ENCODE assay signal across 9 cellular contexts in the genomic region with DNA sequence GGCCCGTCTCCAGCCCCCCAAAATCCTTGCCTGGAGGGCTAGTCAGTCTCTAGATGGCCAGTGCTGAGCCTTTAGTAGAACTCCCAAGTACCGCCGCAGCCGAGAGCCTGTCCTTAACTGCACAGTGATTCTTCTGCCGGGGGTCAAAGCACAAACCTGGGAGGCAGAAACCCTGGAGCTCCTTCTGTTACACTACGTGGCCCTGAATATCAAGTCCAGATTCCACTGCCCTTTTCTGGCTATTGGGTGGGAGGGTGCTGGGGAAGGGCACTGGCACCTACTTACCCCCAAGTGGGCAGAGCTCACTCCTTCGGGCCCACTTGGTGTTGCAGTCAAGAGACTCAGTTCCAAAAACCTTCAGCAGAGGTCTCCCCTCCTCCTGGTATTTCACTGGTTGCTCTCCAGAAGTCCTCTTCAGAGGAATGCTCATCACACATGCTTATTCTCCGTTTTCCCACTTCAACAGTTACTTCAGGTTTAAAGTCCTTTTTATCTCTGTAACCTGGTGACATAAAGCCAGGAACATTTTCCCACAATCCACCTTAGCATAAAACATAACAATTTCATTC. TPM values are rescaled to one million over a fixed set of nuclear protein-coding genes. Genes with fewer than 3 reads are reported as not detected.
DNase-seq lines count a peak whose midpoint lies in the region; ATAC-seq and TF ChIP-seq lines count a peak whose summit lies in the region.
"Had no signal": no experiment of that assay in that cellular context is flagged by ENCODE, and none has a peak within 500 bp of the region (broad histone marks: within the 10 kb centered on the region; RNA-seq: fewer than 3 reads in every experiment).

No MANE protein-coding gene starts in this region.

- H3K4me1 Mint-ChIP-seq in CD4-positive, CD25-positive, alpha-beta regulatory T cell = peaks cover 4 to 16% (median 7%) of the 10 kb centered on the region in 4 donors
- peaks cover 28 to 32% (median 31%) of the 10 kb centered on the region in 3 donors for H3K4me1 Mint-ChIP-seq in IgD-negative memory B cell
- peaks cover 29% of the 10 kb centered on the region for H3K4me1 Mint-ChIP-seq in dendritic cell treated with granulocyte-macrophage colony-stimulating factor and Interleukin-4, amounts not matched to agents 40 ng/mL and 50 ng/mL, for 4 days (ENCODE audit: low read depth)

- H3K9me3 ChIP-seq in CD4-positive, CD25-positive, alpha-beta regulatory T cell (ENCODE audit: control insufficient read depth in 2 of 2, low read length in 2 of 2) = no peaks in the 10 kb centered on the region
- H3K9me3 ChIP-seq in mesodermal cell (ENCODE audit: control insufficient read depth, low read length) = no peaks in the 10 kb centered on the region
- H3K9me3 ChIP-seq in ascending aorta = no peaks in the 10 kb centered on the region

- no peak for DNase-seq in CD4-positive, CD25-positive, alpha-beta regulatory T cell
- DNase-seq in ascending aorta (ENCODE audit: low spot score in 2 of 2) (no peak), HK-2 (ENCODE audit: unreplicated experiment) (no peak)
- DNase-seq: NCI-H2029 treated with DMSO at 0.1 percent for 48 hours had no signal

- no peak overlapping the region for H3K4me3 ChIP-seq in CD4-positive, CD25-positive, alpha-beta regulatory T cell (ENCODE audit: low read depth, low read length)
- no peak overlapping the region for H3K4me3 ChIP-seq in mesodermal cell (ENCODE audit: extremely low read depth, insufficient read depth, low read length, poor library complexity, severe bottlenecking)
- no peak overlapping the region for H3K4me3 ChIP-seq in ascending aorta

- peaks cover 58% of the 10 kb centered on the region for H3K36me3 ChIP-seq in CD4-positive, CD25-positive, alpha-beta regulatory T cell (ENCODE audit: control insufficient read depth, insufficient read depth, low read length)
- H3K36me3 ChIP-seq in mesodermal cell (ENCODE audit: control insufficient read depth, insufficient read depth, low read length) = peaks cover 71% of the 10 kb centered on the region
- H3K36me3 ChIP-seq in ascending aorta = peaks cover 44 to 47% of the 10 kb centered on the region in 2 donors

- peak overlapping the region in 2 of 3 donors; percentile 13 to 33 for H3K27ac Mint-ChIP-seq in CD4-positive, CD25-positive, alpha-beta regulatory T cell
- peak overlapping the region; percentile 13 to 59 (median 30) for H3K27ac Mint-ChIP-seq in IgD-negative memory B cell
- H3K27ac Mint-ChIP-seq in dendritic cell treated with granulocyte-macrophage colony-stimulating factor and Interleukin-4, amounts not matched to agents 40 ng/mL and 50 ng/mL, for 4 days = peak overlapping the region; percentile 24

- H3K27me3 Mint-ChIP-seq in CD4-positive, CD25-positive, alpha-beta regulatory T cell = no peaks in the 10 kb centered on the region
- H3K27me3 Mint-ChIP-seq in IgD-negative memory B cell = no peaks in the 10 kb centered on the region
- no peaks in the 10 kb centered on the region for H3K27me3 Mint-ChIP-seq in dendritic cell treated with granulocyte-macrophage colony-stimulating factor and Interleukin-4, amounts not matched to agents 40 ng/mL and 50 ng/mL, for 4 days

- no peaks in the 10 kb centered on the region for H3K27me3 ChIP-seq in CD4-positive, CD25-positive, alpha-beta regulatory T cell (ENCODE audit: control insufficient read depth, insufficient read depth, low read length)
- H3K27me3 ChIP-seq in ascending aorta = no peaks in the 10 kb centered on the region

- H3K27ac ChIP-seq in CD4-positive, CD25-positive, alpha-beta regulatory T cell (ENCODE audit: insufficient read depth, low read length, poor library complexity, severe bottlenecking) = no peak overlapping the region
- H3K27ac ChIP-seq in mesodermal cell (ENCODE audit: low read depth, low read length, severe bottlenecking) (peak overlapping the region; percentile 29), ascending aorta (no peak overlapping the region)

- H3K9me3 Mint-ChIP-seq in CD4-positive, CD25-positive, alpha-beta regulatory T cell = peaks cover 0 to 1% (median 0%) of the 10 kb centered on the region in 7 donors
- H3K9me3 Mint-ChIP-seq in IgD-negative memory B cell = no peaks in the 10 kb centered on the region
- H3K9me3 Mint-ChIP-seq in dendritic cell treated with granulocyte-macrophage colony-stimulating factor and Interleukin-4, amounts not matched to agents 40 ng/mL and 50 ng/mL, for 4 days = no peaks in the 10 kb centered on the region

- no peak overlapping the region for H3K4me3 Mint-ChIP-seq in CD4-positive, CD25-positive, alpha-beta regulatory T cell
- H3K4me3 Mint-ChIP-seq in IgD-negative memory B cell = no peak overlapping the region
- H3K4me3 Mint-ChIP-seq in dendritic cell treated with granulocyte-macrophage colony-stimulating factor and Interleukin-4, amounts not matched to agents 40 ng/mL and 50 ng/mL, for 4 days = no peak overlapping the region

- H3K4me1 ChIP-seq in CD4-positive, CD25-positive, alpha-beta regulatory T cell (ENCODE audit: control insufficient read depth, insufficient read depth, low read length, poor library complexity, severe bottlenecking) = no peaks in the 10 kb centered on the region
- H3K4me1 ChIP-seq in mesodermal cell (ENCODE audit: control insufficient read depth, insufficient read depth, low read length, poor library complexity, severe bottlenecking) (peaks cover 9% of the 10 kb centered on the region), ascending aorta (peaks cover 0 to 10% of the 10 kb centered on the region in 2 donors)

- ATAC-seq in CD4-positive, CD25-positive, alpha-beta regulatory T cell (ENCODE audit: low read depth in 2 of 2) = no peak
- ATAC-seq in GM21367 (IDR thresholded peaks at IDR 0.05; ENCODE audit: unreplicated experiment) = no peak
- no peak for ATAC-seq in HG03565 (IDR thresholded peaks at IDR 0.05; ENCODE audit: unreplicated experiment)

- no peak for TF ChIP-seq CTCF in ascending aorta (IDR thresholded peaks at IDR 0.05)

- H3K36me3 Mint-ChIP-seq in CD4-positive, CD25-positive, alpha-beta regulatory T cell = peaks cover 30% of the 10 kb centered on the region
- H3K36me3 Mint-ChIP-seq in IgD-negative memory B cell = peaks cover 3% of the 10 kb centered on the region
- H3K36me3 Mint-ChIP-seq in dendritic cell treated with granulocyte-macrophage colony-stimulating factor and Interleukin-4, amounts not matched to agents 40 ng/mL and 50 ng/mL, for 4 days (ENCODE audit: low read depth) = peaks cover 97% of the 10 kb centered on the region

- intact Hi-C loops in dendritic cell treated with granulocyte-macrophage colony-stimulating factor and Interleukin-4, amounts not matched to agents 40 ng/mL and 50 ng/mL, for 4 days (cut with micrococcal nuclease) = no loop called here
- intact Hi-C loops in ascending aorta (cut with DNase I) = no loop called here

- WGBS in mesodermal cell (ENCODE audit: insufficient coverage in 2 of 2), 2 experiments = 84 to 95% methylated on average over 7 to 8 of the region's 8 CpGs

RNA-seq across cellular contexts. Expression of a gene that starts 10.8 kb away (rescaled TPM):
- total RNA-seq in CD4-positive, CD25-positive, alpha-beta regulatory T cell = 40.1 TPM
- polyA plus RNA-seq in CD4-positive, CD25-positive, alpha-beta regulatory T cell = 100 to 1,000 TPM; 116 to 159 (median 133) TPM
- 85.8 TPM for polyA plus RNA-seq in IgD-negative memory B cell
- polyA plus RNA-seq in mesodermal cell (2013, experiment 1 of 2) = 110 TPM
- polyA plus RNA-seq in mesodermal cell (2013, experiment 2 of 2) = 103 TPM
- total RNA-seq in ascending aorta = 30.7 TPM
